ENCODE assay signal across 20 cellular contexts in genomic region chr7:101565601-101566209, GRCh38.
"Had no signal": no experiment of that assay in that cellular context is flagged by ENCODE, and none has a peak within 500 bp of the region (broad histone marks: within the 10 kb centered on the region; RNA-seq: fewer than 3 reads in every experiment).

No MANE protein-coding gene starts in this region.

- H3K4me1 ChIP-seq: body of pancreas, foreskin keratinocyte, pancreas, psoas muscle, right atrium auricular region, thyroid gland had no signal

- H3K27ac ChIP-seq: body of pancreas, cardiac muscle cell, foreskin keratinocyte, pancreas, psoas muscle, right atrium auricular region, thyroid gland had no signal

- DNase-seq: activated CD4-positive, alpha-beta memory T cell treated with anti-CD3 and anti-CD28 coated beads for 36 hours; activated CD4-positive, alpha-beta T cell treated with anti-CD3 and anti-CD28 coated beads for 48 hours; activated effector memory CD4-positive, alpha-beta T cell treated with anti-CD3 and anti-CD28 coated beads, Interleukin-2, amount 50 U/mL, for 16 hours; activated T-cell treated with anti-CD3 and anti-CD28 coated beads for 4 hours; body of pancreas; dermis blood vessel endothelial cell; effector CD8-positive, alpha-beta T cell; foreskin keratinocyte; kidney; psoas muscle; stimulated activated CD4-positive, alpha-beta T cell treated with anti-CD3 and anti-CD28 coated beads, Interleukin-4, amount 100 ng/mL, for 4 hours; stimulated activated naive CD8-positive, alpha-beta T cell treated with anti-CD3 and anti-CD28 coated beads, Interleukin-15, Interleukin-2, amounts not matched to agents 100 U/mL and 50 U/mL, for 24 hours; T1000; thyroid gland had no signal

- H3K27me3 ChIP-seq: body of pancreas, cardiac muscle cell, pancreas, right atrium auricular region, thyroid gland had no signal

- ATAC-seq: body of pancreas; foreskin keratinocyte; left lobe of liver; naive thymus-derived CD8-positive, alpha-beta T cell; pancreas; stimulated activated naive CD8-positive, alpha-beta T cell treated with anti-CD3 and anti-CD28 coated beads, Interleukin-15, Interleukin-2, amounts not matched to agents 100 U/mL and 50 U/mL, for 24 hours had no signal

- H3K9me3 ChIP-seq: body of pancreas, psoas muscle, thyroid gland had no signal

- H3K36me3 ChIP-seq: cardiac muscle cell, pancreas, right atrium auricular region, thyroid gland had no signal

- FAIRE-seq: kidney, pancreas had no signal

- H3K4me3 ChIP-seq: body of pancreas, cardiac muscle cell, lung, pancreas, psoas muscle, right atrium auricular region, thyroid gland had no signal
